Comparison of ENCODE assay signal across 8 cellular contexts in the genomic region with DNA sequence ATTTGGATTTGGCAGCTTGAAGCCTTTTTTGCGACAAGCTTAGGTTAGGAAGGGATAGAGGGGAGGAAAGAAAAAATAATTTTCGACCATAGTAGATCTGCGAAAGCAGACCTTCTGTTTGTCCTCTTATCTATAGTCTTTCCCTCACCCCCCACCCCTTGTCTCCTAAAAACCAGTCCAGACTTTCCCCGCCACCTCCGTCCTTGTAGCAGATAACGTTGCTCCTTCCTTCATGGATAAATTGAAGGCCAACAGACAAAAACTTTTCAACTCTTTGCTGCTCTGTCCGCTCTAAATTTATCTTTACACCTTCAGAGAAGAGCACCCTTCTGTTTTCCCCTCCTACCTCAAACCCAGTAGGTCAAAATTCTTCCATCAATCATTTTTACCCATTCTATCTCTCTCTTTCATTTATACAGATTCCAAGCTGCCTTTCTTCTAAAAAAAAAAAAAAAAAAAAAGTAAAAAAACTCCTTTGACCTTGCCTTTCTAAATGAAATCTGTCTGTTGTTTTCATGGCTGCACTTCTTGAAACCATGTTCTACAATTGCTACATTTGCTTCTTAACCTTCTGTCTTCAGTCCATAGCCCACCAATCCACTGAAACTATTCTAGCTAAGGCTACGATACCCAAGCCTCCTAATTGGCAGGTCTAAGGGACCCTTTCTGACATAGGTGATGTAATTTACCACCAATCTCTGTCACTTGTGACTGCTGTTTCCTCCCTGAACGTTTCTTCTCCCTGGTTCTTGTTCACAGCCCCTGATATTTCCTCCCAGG. TPM values are rescaled to one million over a fixed set of nuclear protein-coding genes. Genes with fewer than 3 reads are reported as not detected.
A peak's percentile ranks its signal among the peaks of the same experiment; 100 is the strongest.
DNase-seq lines count a peak whose midpoint lies in the region; TF ChIP-seq lines count a peak whose summit lies in the region.

No MANE protein-coding gene starts in this region.

- POLR2A ChIA-PET in AG04449 (lab: Yijun Ruan, JAX) = interaction anchor here (0.7 to 3.4 kb wide), 5 partner anchors 16 to 198 kb away, joined by 3 to 25 read pairs (median 17); a partner anchor contains a TSS

- peak overlapping the region; percentile 97 for H3K9ac ChIP-seq in mesenchymal stem cell (ENCODE audit: low read length)

- CTCF ChIA-PET in AG04449 (lab: Yijun Ruan, JAX) = interaction anchor here (0.7 to 15.7 kb wide), 28 partner anchors 9 to 251 kb away, joined by 3 to 368 read pairs (median 4); a partner anchor contains a TSS

- H4K91ac ChIP-seq in mesenchymal stem cell (ENCODE audit: low read length) = no peak overlapping the region

- H3K23ac ChIP-seq in mesenchymal stem cell (ENCODE audit: low read length in 2 of 2) = no peak overlapping the region

- 27% methylated on average over 9 of the region's 9 CpGs for WGBS in mesenchymal stem cell

- no peak overlapping the region for H2BK15ac ChIP-seq in mesenchymal stem cell (ENCODE audit: low read depth, poor library complexity, severe bottlenecking)

- no peak overlapping the region for H3K14ac ChIP-seq in mesenchymal stem cell (ENCODE audit: low read length in 2 of 2)

- H3K27me3 ChIP-seq in mesenchymal stem cell (ENCODE audit: control insufficient read depth in 1 of 2, insufficient read depth in 1 of 2, low read length in 2 of 2) = no peaks in the 10 kb centered on the region

- peak overlapping the region; percentile 69 for H3K4me2 ChIP-seq in mesenchymal stem cell (ENCODE audit: low read length, poor library complexity, severe bottlenecking)

- H3K27ac ChIP-seq in mesenchymal stem cell (ENCODE audit: low read length, poor library complexity, severe bottlenecking) = peak overlapping the region; percentile 94

- in situ Hi-C loops in astrocyte of the spinal cord (cut with HindIII; ENCODE audit: low sequenced_read_pairs) = no loop called here

- no peak overlapping the region for H2AFZ ChIP-seq in mesenchymal stem cell (ENCODE audit: low read depth, low read length)

- TF ChIP-seq CTCF in AG04449 (IDR thresholded peaks at IDR 0.05; ENCODE audit: insufficient read depth, low read length, missing control alignments) (no peak), astrocyte of the spinal cord (IDR thresholded peaks at IDR 0.05; ENCODE audit: low read depth, low read length) (no peak)

- DNase-seq in AG04449 (ENCODE audit: low read depth, low spot score) = no peak
- DNase-seq in HCEC 1CT = peak; percentile 5
- peak; percentile 12 for DNase-seq in astrocyte of the spinal cord (ENCODE audit: low read depth, low spot score)
- DNase-seq in mesenchymal stem cell = peak; percentile 29
- no peak for DNase-seq in SW 1271 (lab: John Stamatoyannopoulos, UW)
- no peak for DNase-seq in stimulated activated CD4-positive, alpha-beta T cell treated with anti-CD3 and anti-CD28 coated beads, Interleukin-2, amount 100 ng/mL, for 48 hours
- no peak for DNase-seq in T-helper 9 cell
- no peak for DNase-seq in islet precursor cell

- H2BK5ac ChIP-seq in mesenchymal stem cell (ENCODE audit: low read depth, low read length, poor library complexity, severe bottlenecking) = no peak overlapping the region

- peaks cover 3% of the 10 kb centered on the region for H3K4me1 ChIP-seq in mesenchymal stem cell (ENCODE audit: control insufficient read depth, insufficient read depth, low read depth, low read length)

- peak overlapping the region; percentile 60 for H4K8ac ChIP-seq in mesenchymal stem cell (ENCODE audit: low read length)

- H3K79me1 ChIP-seq in mesenchymal stem cell (replicated peaks; ENCODE audit: low read length, poor library complexity, severe bottlenecking) = peaks cover 5% of the 10 kb centered on the region

- H3K4me3 ChIP-seq in AG04449 (ENCODE audit: low read depth, low read length) (peak overlapping the region; percentile 85), astrocyte of the spinal cord (ENCODE audit: low read depth, low read length) (peak overlapping the region; percentile 75), mesenchymal stem cell (ENCODE audit: insufficient read depth in 1 of 2, low read depth in 1 of 2, low read length in 2 of 2) (peak overlapping the region; percentile 71 to 95)

- peak overlapping the region in 1 of 2 experiments; percentile 42 for H2BK12ac ChIP-seq in mesenchymal stem cell (ENCODE audit: low read length in 2 of 2)

- peak overlapping the region; percentile 13 for H2AK5ac ChIP-seq in mesenchymal stem cell (ENCODE audit: low read length, severe bottlenecking)

- peak overlapping the region; percentile 35 to 83 for H3K4ac ChIP-seq in mesenchymal stem cell (ENCODE audit: low read depth in 1 of 2, low read length in 2 of 2)

- no peaks in the 10 kb centered on the region for H3K9me3 ChIP-seq in mesenchymal stem cell (ENCODE audit: control insufficient read depth, low read length)

- H3K18ac ChIP-seq in mesenchymal stem cell (ENCODE audit: low read depth in 1 of 2, low read length in 2 of 2) = peak overlapping the region in 1 of 2 experiments; percentile 87

- H2BK120ac ChIP-seq in mesenchymal stem cell (ENCODE audit: low read depth, low read length) = peak overlapping the region; percentile 85

- no peaks in the 10 kb centered on the region for H3K36me3 ChIP-seq in mesenchymal stem cell (ENCODE audit: control insufficient read depth in 1 of 2, insufficient read depth in 2 of 2, low read depth in 1 of 2, low read length in 2 of 2)

RNA-seq across cellular contexts. Expression of a gene that starts 11.1 kb away (rescaled TPM):
- 64.5 TPM for polyA plus RNA-seq in mesenchymal stem cell (2013, experiment 1 of 2)
- 63.3 TPM for polyA plus RNA-seq in mesenchymal stem cell (2013, experiment 2 of 2)

RNA-seq across cellular contexts. Expression of a gene that starts 29.2 kb away (rescaled TPM):
- 48.0 TPM for polyA plus RNA-seq in mesenchymal stem cell (2013, experiment 1 of 2)
- polyA plus RNA-seq in mesenchymal stem cell (2013, experiment 2 of 2) = 49.0 TPM

Comparison
In these comparisons a context has a peak if more than half of its experiments do, and no peak if none do; other contexts are left out.
1. DNase-seq: peak in HCEC 1CT (single experiment), astrocyte of the spinal cord (single experiment) and mesenchymal stem cell (single experiment); none in AG04449 (single experiment), SW 1271 (0 of 2), stimulated activated CD4-positive, alpha-beta T cell treated with anti-CD3 and anti-CD28 coated beads, Interleukin-2, amount 100 ng/mL, for 48 hours (0 of 2), T-helper 9 cell (single experiment) and islet precursor cell (single experiment).
2. Peak in every context shown above with its lines, with median percentiles within 50 percentile points of each other: H3K4me3 ChIP-seq.